ENCODE assay signal across 11 cellular contexts in the genomic region with DNA sequence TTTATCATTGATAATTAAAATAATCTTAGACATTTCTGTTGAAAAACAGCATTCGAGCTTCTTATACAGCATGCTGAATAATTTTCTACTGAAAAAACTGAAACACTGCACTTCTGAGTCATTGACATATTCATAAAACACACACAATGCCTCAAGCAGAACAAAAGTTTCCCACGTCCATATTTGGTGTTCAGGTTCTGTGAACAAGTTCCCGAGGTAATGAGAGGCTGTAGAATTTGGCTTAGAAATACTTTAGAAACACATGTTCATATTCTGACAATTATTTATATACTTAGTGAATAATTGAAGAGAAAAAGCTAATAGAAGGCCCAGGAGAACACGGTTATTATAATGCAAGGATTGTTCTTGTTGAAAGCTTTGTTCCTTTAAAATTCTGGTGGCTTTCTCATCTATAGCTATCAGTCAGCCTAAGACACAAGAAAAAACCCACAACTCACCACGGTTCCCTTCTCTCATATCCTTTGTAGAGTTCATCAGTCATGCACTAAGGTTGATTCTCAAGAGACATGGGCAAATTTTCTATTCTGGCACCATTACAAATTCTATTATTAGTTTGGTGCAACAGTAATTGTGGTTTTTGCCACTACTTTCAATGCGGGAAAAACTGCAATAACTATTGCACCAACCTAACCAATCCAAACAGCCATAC.
DNase-seq lines count a peak whose midpoint lies in the region; ATAC-seq and TF ChIP-seq lines count a peak whose summit lies in the region.
"Had no signal": no experiment of that assay in that cellular context is flagged by ENCODE, and none has a peak within 500 bp of the region (broad histone marks: within the 10 kb centered on the region; RNA-seq: fewer than 3 reads in every experiment).

No MANE protein-coding gene starts in this region.

- no peaks in the 10 kb centered on the region for H4K20me1 ChIP-seq in smooth muscle cell (ENCODE audit: low read depth)

- no peak overlapping the region for H3K4me2 ChIP-seq in smooth muscle cell

- H2AFZ ChIP-seq in smooth muscle cell (ENCODE audit: low read depth): no peak overlapping the region

- CTCF ChIA-PET in activated CD8-positive, alpha-beta T cell treated with anti-CD3 and anti-CD28 coated beads for 36 hours (lab: Charles Lee): no interaction called here

- H3K36me3 Mint-ChIP-seq in chondrocyte (ENCODE audit: low read depth): no peaks in the 10 kb centered on the region
- no peaks in the 10 kb centered on the region for H3K36me3 Mint-ChIP-seq in activated CD8-positive, alpha-beta T cell treated with anti-CD3 and anti-CD28 coated beads for 36 hours (ENCODE audit: low read depth)

- H3F3A ChIP-seq in smooth muscle cell (ENCODE audit: low read depth): peaks cover 6% of the 10 kb centered on the region

- DNase-seq in chondrocyte (ENCODE audit: low spot score) (no peak), smooth muscle cell (lab: John Stamatoyannopoulos, UW; ENCODE audit: unreplicated experiment) (no peak), ovary (no peak), occipital lobe (lab: John Stamatoyannopoulos, UW) (no peak)
- DNase-seq in activated CD8-positive, alpha-beta T cell treated with anti-CD3 and anti-CD28 coated beads for 36 hours: no peak
- DNase-seq: DMS53, left cardiac atrium had no signal

- TF ChIP-seq CTCF in chondrocyte (IDR thresholded peaks at IDR 0.05): no peak
- TF ChIP-seq CTCF in smooth muscle cell (IDR thresholded peaks at IDR 0.05; ENCODE audit: borderline replicate concordance, insufficient read depth, poor library complexity, severe bottlenecking): no peak
- no peak for TF ChIP-seq CTCF in activated CD8-positive, alpha-beta T cell treated with anti-CD3 and anti-CD28 coated beads for 36 hours (IDR thresholded peaks at IDR 0.05)
- no peak for TF ChIP-seq CTCF in ovary (IDR thresholded peaks at IDR 0.05)

- TF ChIP-seq EP300 in ovary (IDR thresholded peaks at IDR 0.05): no peak

- H3K9me3 Mint-ChIP-seq in chondrocyte (ENCODE audit: low read depth): peaks cover 3% of the 10 kb centered on the region
- no peaks in the 10 kb centered on the region for H3K9me3 Mint-ChIP-seq in activated CD8-positive, alpha-beta T cell treated with anti-CD3 and anti-CD28 coated beads for 36 hours

- H3K4me1 Mint-ChIP-seq in chondrocyte (ENCODE audit: low read depth): peaks cover 30% of the 10 kb centered on the region
- H3K4me1 Mint-ChIP-seq in activated CD8-positive, alpha-beta T cell treated with anti-CD3 and anti-CD28 coated beads for 36 hours (ENCODE audit: low read depth): no peaks in the 10 kb centered on the region

- peak overlapping the region; percentile 70 for H3K27ac Mint-ChIP-seq in chondrocyte (ENCODE audit: unreplicated experiment)
- no peak overlapping the region for H3K27ac Mint-ChIP-seq in activated CD8-positive, alpha-beta T cell treated with anti-CD3 and anti-CD28 coated beads for 36 hours

- no peaks in the 10 kb centered on the region for H3K9me3 ChIP-seq in smooth muscle cell (replicated peaks; ENCODE audit: low read depth)
- H3K9me3 ChIP-seq in ovary: no peaks in the 10 kb centered on the region

- H3K27me3 Mint-ChIP-seq in chondrocyte (ENCODE audit: low read depth): no peaks in the 10 kb centered on the region
- H3K27me3 Mint-ChIP-seq in activated CD8-positive, alpha-beta T cell treated with anti-CD3 and anti-CD28 coated beads for 36 hours: peaks cover 3% of the 10 kb centered on the region

- H3K9ac ChIP-seq in smooth muscle cell (ENCODE audit: low read depth): no peak overlapping the region

- intact Hi-C loops in activated CD8-positive, alpha-beta T cell treated with anti-CD3 and anti-CD28 coated beads for 36 hours (cut with micrococcal nuclease): no loop called here
- intact Hi-C loops in ovary (cut with DNase I): no loop called here

- H3K27me3 ChIP-seq in smooth muscle cell (ENCODE audit: low read depth) (no peaks in the 10 kb centered on the region), ovary (no peaks in the 10 kb centered on the region)

- H3K4me3 ChIP-seq in smooth muscle cell: no peak overlapping the region
- no peak overlapping the region for H3K4me3 ChIP-seq in ovary
- H3K4me3 ChIP-seq: thoracic aorta had no signal

- H3K79me2 ChIP-seq in smooth muscle cell (ENCODE audit: low read depth): no peaks in the 10 kb centered on the region

- H3K27ac ChIP-seq in smooth muscle cell (ENCODE audit: low read depth): peak overlapping the region; percentile 3
- H3K27ac ChIP-seq in ovary: no peak overlapping the region
- H3K27ac ChIP-seq: thoracic aorta had no signal

- POLR2A ChIA-PET in activated CD8-positive, alpha-beta T cell treated with anti-CD3 and anti-CD28 coated beads for 36 hours (lab: Charles Lee): no interaction called here

- peak; percentile 51 for ATAC-seq in GM19025 (IDR thresholded peaks at IDR 0.05; ENCODE audit: low read depth, unreplicated experiment)
- peak; percentile 63 for ATAC-seq in HG03159 (IDR thresholded peaks at IDR 0.05; ENCODE audit: unreplicated experiment)
- ATAC-seq in activated CD8-positive, alpha-beta T cell treated with anti-CD3 and anti-CD28 coated beads for 36 hours: no peak
- ATAC-seq: left cardiac atrium, Panc1 had no signal

- H3K36me3 ChIP-seq in smooth muscle cell (ENCODE audit: low read depth) (no peaks in the 10 kb centered on the region), ovary (no peaks in the 10 kb centered on the region)
- H3K36me3 ChIP-seq: thoracic aorta had no signal

- WGBS in smooth muscle cell (ENCODE audit: low lambda C conversion rate): 80% methylated on average over 6 of the region's 6 CpGs
- WGBS in ovary, 3 donors: 54 to 70% (median 64%) methylated on average over 6 of the region's 6 CpGs

- no peak for TF ChIP-seq POLR2A in ovary (IDR thresholded peaks at IDR 0.05)

- no peaks in the 10 kb centered on the region for H3K4me1 ChIP-seq in smooth muscle cell (ENCODE audit: low read depth)
- no peaks in the 10 kb centered on the region for H3K4me1 ChIP-seq in ovary (ENCODE audit: insufficient read depth)

- H3K4me3 Mint-ChIP-seq in chondrocyte (ENCODE audit: unreplicated experiment): no peak overlapping the region
- H3K4me3 Mint-ChIP-seq in activated CD8-positive, alpha-beta T cell treated with anti-CD3 and anti-CD28 coated beads for 36 hours: no peak overlapping the region
